ENCODE assay signal across 27 cellular contexts in genomic region chrX:115490814-115491213, GRCh38.
"Had no signal": no experiment of that assay in that cellular context is flagged by ENCODE, and none has a peak within 500 bp of the region (broad histone marks: within the 10 kb centered on the region; RNA-seq: fewer than 3 reads in every experiment).

No MANE protein-coding gene starts in this region.

- DNase-seq: colonic mucosa; effector CD8-positive, alpha-beta T cell; endodermal cell; foreskin melanocyte; glutamatergic neuron; heart right ventricle; hippocampal formation; kidney glomerular epithelial cell; left colon; left ventricle myocardium superior; lower lobe of right lung; natural killer cell; sigmoid colon; stimulated activated CD4-positive, alpha-beta T cell treated with anti-CD3 and anti-CD28 coated beads, Interleukin-2, amount 100 ng/mL, for 24 hours; stimulated activated CD4-positive, alpha-beta T cell treated with anti-CD3 and anti-CD28 coated beads, Interleukin-4, amount 100 ng/mL, for 24 hours; stimulated activated naive CD4-positive, alpha-beta T cell treated with Interleukin-2 at 50 U/mL for 16 hours; stomach had no signal

- H3K36me3 Mint-ChIP-seq: natural killer cell; stimulated activated effector memory CD8-positive, alpha-beta T cell treated with anti-CD3 and anti-CD28 coated beads, Interleukin-12 subunit alpha, Interleukin-12 subunit beta, amount 100 ng/mL, for 72 hours; type B pancreatic cell had no signal

- FAIRE-seq: islet of Langerhans had no signal

- H3K9me3 ChIP-seq: colonic mucosa, esophagus muscularis mucosa, heart right ventricle, lower lobe of right lung, sigmoid colon, thyroid gland had no signal

- ATAC-seq: heart right ventricle; left colon; left ventricle myocardium superior; lower lobe of right lung; natural killer cell; stimulated activated effector memory CD8-positive, alpha-beta T cell treated with anti-CD3 and anti-CD28 coated beads, Interleukin-12 subunit alpha, Interleukin-12 subunit beta, amount 100 ng/mL, for 72 hours had no signal

- H3K9me3 Mint-ChIP-seq: dendritic cell treated with granulocyte-macrophage colony-stimulating factor and Interleukin-4, amounts not matched to agents 40 ng/mL and 50 ng/mL, for 4 days; endodermal cell; type B pancreatic cell had no signal

- H2AFZ ChIP-seq: parathyroid adenoma had no signal

- H3K4me3 Mint-ChIP-seq: dendritic cell treated with granulocyte-macrophage colony-stimulating factor and Interleukin-4, amounts not matched to agents 40 ng/mL and 50 ng/mL, for 4 days; endodermal cell; natural killer cell; neural crest cell; stimulated activated effector memory CD8-positive, alpha-beta T cell treated with anti-CD3 and anti-CD28 coated beads, Interleukin-12 subunit alpha, Interleukin-12 subunit beta, amount 100 ng/mL, for 72 hours; type B pancreatic cell had no signal

- H3K27ac Mint-ChIP-seq: dendritic cell treated with granulocyte-macrophage colony-stimulating factor and Interleukin-4, amounts not matched to agents 40 ng/mL and 50 ng/mL, for 4 days; endodermal cell; natural killer cell; progenitor cell of endocrine pancreas; stimulated activated effector memory CD8-positive, alpha-beta T cell treated with anti-CD3 and anti-CD28 coated beads, Interleukin-12 subunit alpha, Interleukin-12 subunit beta, amount 100 ng/mL, for 72 hours; type B pancreatic cell had no signal

- H3K9ac ChIP-seq: parathyroid adenoma had no signal

- H3K27me3 Mint-ChIP-seq: dendritic cell treated with granulocyte-macrophage colony-stimulating factor and Interleukin-4, amounts not matched to agents 40 ng/mL and 50 ng/mL, for 4 days; progenitor cell of endocrine pancreas; type B pancreatic cell had no signal

- H3K4me1 ChIP-seq: colonic mucosa, lower lobe of right lung, parathyroid adenoma, right atrium auricular region, sigmoid colon, stomach had no signal

- H3K36me3 ChIP-seq: colonic mucosa, esophagus muscularis mucosa, heart right ventricle, lower lobe of right lung, right atrium auricular region, sigmoid colon, stomach, thyroid gland had no signal

- H3K27me3 ChIP-seq: colonic mucosa, esophagus muscularis mucosa, right atrium auricular region, sigmoid colon, thyroid gland had no signal

- H3K79me2 ChIP-seq: parathyroid adenoma had no signal

- H3K27ac ChIP-seq: colonic mucosa, esophagus muscularis mucosa, lower lobe of right lung, parathyroid adenoma, stomach, thyroid gland had no signal

- H3K4me3 ChIP-seq: colonic mucosa, esophagus muscularis mucosa, heart right ventricle, lower lobe of right lung, right atrium auricular region, sigmoid colon, stomach, thyroid gland had no signal

- H3K4me1 Mint-ChIP-seq: endodermal cell; natural killer cell; stimulated activated effector memory CD8-positive, alpha-beta T cell treated with anti-CD3 and anti-CD28 coated beads, Interleukin-12 subunit alpha, Interleukin-12 subunit beta, amount 100 ng/mL, for 72 hours had no signal
